14 cellular contexts compared by ENCODE assay signal in genomic region chr15:65883571-65883970, GRCh38.
"Had no signal": no experiment of that assay in that cellular context is flagged by ENCODE, and none has a peak within 500 bp of the region (broad histone marks: within the 10 kb centered on the region; RNA-seq: fewer than 3 reads in every experiment).

No MANE protein-coding gene starts in this region.

- H3K27me3 ChIP-seq: cardiac muscle cell, foreskin keratinocyte, heart left ventricle, thyroid gland, vagina had no signal

- DNase-seq: activated CD4-positive, alpha-beta T cell treated with anti-CD3 and anti-CD28 coated beads, Interleukin-2, amount 50 U/mL, for 1 hour; activated CD4-positive, CD25-positive, alpha-beta regulatory T cell; activated gamma-delta T cell; foreskin keratinocyte; heart left ventricle; left ventricle myocardium inferior; mesenchymal stem cell; retina; stimulated activated CD4-positive, alpha-beta T cell treated with anti-CD3 and anti-CD28 coated beads, Interleukin-4, amount 100 ng/mL, for 1 hour; T-helper 1 cell; thyroid gland had no signal

- H3K9me3 ChIP-seq: heart left ventricle, left ventricle myocardium inferior, thyroid gland, vagina had no signal

- H3K27ac ChIP-seq: cardiac muscle cell, foreskin keratinocyte, heart left ventricle, left ventricle myocardium inferior, parathyroid adenoma, thyroid gland, vagina had no signal

- H3K4me1 ChIP-seq: foreskin keratinocyte, parathyroid adenoma had no signal

- ATAC-seq: foreskin keratinocyte, heart left ventricle had no signal

- H3K4me3 ChIP-seq: cardiac muscle cell, heart left ventricle, left ventricle myocardium inferior, thyroid gland, vagina had no signal
